27 cellular contexts compared by ENCODE assay signal in the genomic region with DNA sequence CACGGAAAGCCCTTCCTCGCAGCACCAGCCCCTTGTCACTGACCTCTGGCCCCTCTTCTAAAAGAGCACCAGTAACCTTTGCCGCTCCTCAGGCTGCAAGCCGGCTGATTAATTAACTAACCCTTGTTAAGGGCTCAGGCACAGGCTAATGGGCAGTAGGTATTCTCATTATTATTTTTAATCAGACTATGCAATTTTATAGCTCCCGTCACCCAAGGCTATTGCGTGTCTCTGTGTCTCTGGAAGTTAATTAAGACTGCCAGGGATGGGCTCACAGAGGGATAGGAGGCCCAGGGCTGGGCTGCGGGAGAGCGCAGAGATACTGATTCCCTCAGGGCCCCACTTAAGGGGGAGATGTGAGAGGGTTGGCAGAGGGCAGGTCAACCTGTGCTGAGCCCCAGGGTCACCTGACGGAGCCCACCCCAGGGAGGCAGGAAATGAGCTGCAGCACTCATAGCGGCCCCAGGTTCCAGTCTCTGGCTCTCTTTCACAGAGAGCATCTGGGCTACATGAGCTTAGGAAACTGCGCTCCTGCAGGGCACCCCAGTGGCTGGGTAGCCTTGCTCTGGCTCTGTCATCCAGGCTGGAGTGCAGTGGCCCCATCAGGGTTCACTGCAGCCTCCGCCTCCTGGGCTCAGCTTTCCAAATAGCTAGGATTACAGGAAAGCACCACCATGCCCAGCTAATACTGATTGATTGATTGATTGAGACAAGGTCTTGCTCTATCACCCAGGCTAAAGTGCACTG.
A peak's percentile ranks its signal among the peaks of the same experiment; 100 is the strongest.
DNase-seq lines count a peak whose midpoint lies in the region; ATAC-seq and TF ChIP-seq lines count a peak whose summit lies in the region.
"Had no signal": no experiment of that assay in that cellular context is flagged by ENCODE, and none has a peak within 500 bp of the region (broad histone marks: within the 10 kb centered on the region; RNA-seq: fewer than 3 reads in every experiment).

No MANE protein-coding gene starts in this region.

- WGBS in ectodermal cell, 2 experiments: 67 to 68% methylated on average over 12 of the region's 12 CpGs

- H3K4me2 ChIP-seq in DND-41 (ENCODE audit: insufficient read depth, low read length): no peak overlapping the region
- H3K4me2 ChIP-seq: hepatocyte had no signal

- H3K79me2 ChIP-seq in DND-41 (ENCODE audit: insufficient read depth, low read length): no peaks in the 10 kb centered on the region
- H3K79me2 ChIP-seq: hepatocyte had no signal

- ATAC-seq in DND-41 (ENCODE audit: insufficient read depth, low read depth): 0 out of 3 replicates have a peak, but pooled peaks have one; percentile 27
- no peak for ATAC-seq in GM19452 (IDR thresholded peaks at IDR 0.05; ENCODE audit: unreplicated experiment)
- no peak for ATAC-seq in HG03432 (IDR thresholded peaks at IDR 0.05; ENCODE audit: unreplicated experiment)
- ATAC-seq: activated T-helper 17 cell treated with anti-CD3 and anti-CD28 coated beads, Interleukin-2, amount 50 U/mL, for 72 hours; gastrocnemius medialis; left colon had no signal

- H4K20me1 ChIP-seq in DND-41 (ENCODE audit: insufficient read depth, low read length): no peaks in the 10 kb centered on the region

- H3K4me1 ChIP-seq in DND-41 (ENCODE audit: insufficient read depth, low read length): no peaks in the 10 kb centered on the region
- H3K4me1 ChIP-seq in ectodermal cell (ENCODE audit: control insufficient read depth, insufficient read depth, low read length): peaks cover 17% of the 10 kb centered on the region
- H3K4me1 ChIP-seq in neutrophil (ENCODE audit: control insufficient read depth in 1 of 2, insufficient read depth in 1 of 2, low read depth in 1 of 2, low read length in 1 of 2): peaks cover 35 to 37% of the 10 kb centered on the region in 2 experiments
- H3K4me1 ChIP-seq: ascending aorta, Caco-2, colonic mucosa, gastrocnemius medialis, Peyer's patch had no signal

- TF ChIP-seq POLR2A in NB4 (IDR thresholded peaks at IDR 0.05; ENCODE audit: extremely low read depth, insufficient read length): no peak

- TF ChIP-seq CTCF in DND-41 (IDR thresholded peaks at IDR 0.05; ENCODE audit: borderline replicate concordance, extremely low read depth, low read length, poor library complexity, severe bottlenecking) (no peak), NB4 (IDR thresholded peaks at IDR 0.05; ENCODE audit: low read depth, low read length) (no peak), neutrophil (IDR thresholded peaks at IDR 0.05) (no peak)

- H3K9me3 ChIP-seq in DND-41 (ENCODE audit: insufficient read depth, low read length, severe bottlenecking): no peaks in the 10 kb centered on the region
- no peaks in the 10 kb centered on the region for H3K9me3 ChIP-seq in ectodermal cell (ENCODE audit: control insufficient read depth, low read length)
- no peaks in the 10 kb centered on the region for H3K9me3 ChIP-seq in neutrophil
- H3K9me3 ChIP-seq: ascending aorta, Caco-2, colonic mucosa, gastrocnemius medialis, Peyer's patch had no signal

- H3K36me3 ChIP-seq in DND-41 (ENCODE audit: insufficient read depth, low read length): no peaks in the 10 kb centered on the region
- H3K36me3 ChIP-seq in ectodermal cell (ENCODE audit: control insufficient read depth, insufficient read depth, low read length): no peaks in the 10 kb centered on the region
- H3K36me3 ChIP-seq in neutrophil: no peaks in the 10 kb centered on the region
- H3K36me3 ChIP-seq: ascending aorta, cardiac muscle cell, colonic mucosa, gastrocnemius medialis, Peyer's patch had no signal

- no peak overlapping the region for H3K9ac ChIP-seq in DND-41 (ENCODE audit: low read depth, low read length)
- H3K9ac ChIP-seq: GM23248 had no signal

- H2AFZ ChIP-seq in DND-41 (ENCODE audit: low read depth, low read length): no peak overlapping the region
- H2AFZ ChIP-seq: GM23248, hepatocyte had no signal

- DNase-seq in DND-41 (no peak), NB4 (ENCODE audit: low read depth) (peak; percentile 54)
- DNase-seq in activated CD4-positive, alpha-beta T cell treated with anti-CD3 and anti-CD28 coated beads, Interleukin-2, amount 50 U/mL, for 4 hours: no peak
- DNase-seq: activated CD4-positive, alpha-beta T cell treated with anti-CD3 and anti-CD28 coated beads, Interleukin-2, amount 10 ng/mL, durations not matched to agents 7 days and 5 days; C1 segment of cervical spinal cord; Caco-2; colonic mucosa; DMS79; gastrocnemius medialis; GM23248; left colon; mesenchymal stem cell; NCI-H1048; NCI-H187 treated with DMSO at 0.1 percent for 48 hours; Peyer's patch; SHP77 treated with DMSO at 0.1 percent for 48 hours; SW 1271; T1000 had no signal

- H3K27me3 ChIP-seq in DND-41 (ENCODE audit: insufficient read depth, low read length, poor library complexity): peaks cover 6% of the 10 kb centered on the region
- no peaks in the 10 kb centered on the region for H3K27me3 ChIP-seq in ectodermal cell (ENCODE audit: control insufficient read depth, insufficient read depth, low read length, poor library complexity, severe bottlenecking)
- H3K27me3 ChIP-seq in neutrophil: no peaks in the 10 kb centered on the region
- H3K27me3 ChIP-seq: ascending aorta, colonic mucosa, Peyer's patch had no signal

- H3K4me3 ChIP-seq in DND-41 (ENCODE audit: low read depth in 1 of 2, low read length in 2 of 2) (no peak overlapping the region), NB4 (ENCODE audit: low read depth, low read length) (peak overlapping the region; percentile 85), ectodermal cell (ENCODE audit: insufficient read depth, low read depth, low read length) (no peak overlapping the region), neutrophil (ENCODE audit: low read depth in 1 of 2, low read length in 1 of 2) (peak overlapping the region in 1 of 2 experiments; percentile 40)
- H3K4me3 ChIP-seq: ascending aorta, cardiac muscle cell, colonic mucosa, gastrocnemius medialis, GM23248, hepatocyte, Peyer's patch had no signal

- H3K27ac ChIP-seq in DND-41 (ENCODE audit: low read length) (no peak overlapping the region), ectodermal cell (ENCODE audit: insufficient read depth, low read depth, low read length, poor library complexity, severe bottlenecking) (peak overlapping the region; percentile 38), neutrophil (peak overlapping the region; percentile 80)
- H3K27ac ChIP-seq: ascending aorta, cardiac muscle cell, colonic mucosa, gastrocnemius medialis, GM23248, hepatocyte, Peyer's patch, skin epidermis had no signal
